1 cellular context compared by ENCODE assay signal in genomic region chr7:138460176-138460648, GRCh38.
TF ChIP-seq lines count a peak whose summit lies in the region.

Gene TRIM24 (plus strand): TSS chr7:138460259. CDS start chr7:138460549, 290 bp downstream.

TF ChIP-seq in HepG2, 621 proteins besides CTCF, POLR2A, EP300 and RAD21 (continued from another document and continues in another):
- TF ChIP-seq TEF (CRISPR knock-in tag; IDR thresholded peaks at IDR 0.05) (no peak), ZNF432 (CRISPR knock-in tag; IDR thresholded peaks at IDR 0.05; ENCODE audit: borderline replicate concordance) (no peak), ZNF282 (IDR thresholded peaks at IDR 0.05; ENCODE audit: partially characterized antibody) (no peak), CENPX (CRISPR knock-in tag; IDR thresholded peaks at IDR 0.05) (no peak), ZNF468 (CRISPR knock-in tag; IDR thresholded peaks at IDR 0.05) (no peak), SRF (IDR thresholded peaks at IDR 0.05; ENCODE audit: low read depth, low read length) (no peak), ZSCAN12 (CRISPR knock-in tag; IDR thresholded peaks at IDR 0.05) (no peak), ZNF749 (CRISPR knock-in tag; IDR thresholded peaks at IDR 0.05; ENCODE audit: borderline replicate concordance) (no peak), BATF2 (CRISPR knock-in tag; IDR thresholded peaks at IDR 0.05) (no peak), ZNF720 (CRISPR knock-in tag; IDR thresholded peaks at IDR 0.05) (no peak), ETV5 (CRISPR knock-in tag; IDR thresholded peaks at IDR 0.05; ENCODE audit: borderline replicate concordance) (peak; percentile 87), PHF20 (CRISPR knock-in tag; IDR thresholded peaks at IDR 0.05) (no peak; the same call in 1 of the 2 replicates), FOXJ3 (CRISPR knock-in tag; IDR thresholded peaks at IDR 0.05; ENCODE audit: borderline replicate concordance) (no peak), ZBTB8A (CRISPR knock-in tag; IDR thresholded peaks at IDR 0.05; ENCODE audit: borderline replicate concordance, low read depth) (no peak), XBP1 (CRISPR knock-in tag; IDR thresholded peaks at IDR 0.05) (no peak), ZSCAN5A (CRISPR knock-in tag; IDR thresholded peaks at IDR 0.05; ENCODE audit: borderline replicate concordance) (no peak), ZC3H4 (CRISPR knock-in tag; IDR thresholded peaks at IDR 0.05; ENCODE audit: borderline replicate concordance) (no peak), ZNF75D (CRISPR knock-in tag; IDR thresholded peaks at IDR 0.05; ENCODE audit: borderline replicate concordance) (no peak), CHD4 (IDR thresholded peaks at IDR 0.05; ENCODE audit: borderline replicate concordance, low read length) (no peak), ZNF652 (CRISPR knock-in tag; IDR thresholded peaks at IDR 0.05; ENCODE audit: borderline replicate concordance, low read depth) (no peak), ZNF30 (CRISPR knock-in tag; IDR thresholded peaks at IDR 0.05) (no peak), ZNF570 (CRISPR knock-in tag; IDR thresholded peaks at IDR 0.05; ENCODE audit: borderline replicate concordance) (0 out of 2 replicates have a peak, but pooled peaks have one; percentile 51), FOXO1 (CRISPR knock-in tag; IDR thresholded peaks at IDR 0.05) (peak; percentile 61; the same call in 1 of the 2 replicates), NR0B2 (CRISPR knock-in tag; IDR thresholded peaks at IDR 0.05) (peak; percentile 72; the same call in 1 of the 2 replicates), TCF12 (IDR thresholded peaks at IDR 0.05) (no peak), TCF12 (CRISPR knock-in tag; IDR thresholded peaks at IDR 0.05) (no peak), ZNF326 (CRISPR knock-in tag; IDR thresholded peaks at IDR 0.05; ENCODE audit: borderline replicate concordance) (no peak), ZNF710 (CRISPR knock-in tag; IDR thresholded peaks at IDR 0.05; ENCODE audit: borderline replicate concordance) (no peak; the same call in 1 of the 2 replicates), GZF1 (CRISPR knock-in tag; IDR thresholded peaks at IDR 0.05) (no peak; the same call in 1 of the 2 replicates), ZNF747 (CRISPR knock-in tag; IDR thresholded peaks at IDR 0.05; ENCODE audit: borderline replicate concordance) (0 out of 2 replicates have a peak, but pooled peaks have one; percentile 6), ZNF709 (CRISPR knock-in tag; IDR thresholded peaks at IDR 0.05) (0 out of 2 replicates have a peak, but pooled peaks have one; percentile 4), HNRNPL (IDR thresholded peaks at IDR 0.05; ENCODE audit: low read depth, low read length) (0 out of 2 replicates have a peak, but pooled peaks have one; percentile 17), ZBTB39 (CRISPR knock-in tag; IDR thresholded peaks at IDR 0.05) (no peak), AGO1 (IDR thresholded peaks at IDR 0.05; ENCODE audit: low read depth, low read length, poor library complexity, severe bottlenecking) (no peak), NCOA5 (CRISPR knock-in tag; IDR thresholded peaks at IDR 0.05) (no peak), ZNF782 (CRISPR knock-in tag; IDR thresholded peaks at IDR 0.05; ENCODE audit: borderline replicate concordance) (peak; percentile 76; the same call in 1 of the 2 replicates), YY1 (IDR thresholded peaks at IDR 0.05; ENCODE audit: insufficient read depth, insufficient replicate concordance, low read depth, low read length) (peak; percentile 47), ZBTB10 (CRISPR knock-in tag; IDR thresholded peaks at IDR 0.05; ENCODE audit: borderline replicate concordance) (no peak), SMYD3 (CRISPR knock-in tag; IDR thresholded peaks at IDR 0.05) (no peak), ATF5 (CRISPR knock-in tag; IDR thresholded peaks at IDR 0.05; ENCODE audit: low read depth) (0 out of 2 replicates have a peak, but pooled peaks have one; percentile 81), ZNF878 (CRISPR knock-in tag; IDR thresholded peaks at IDR 0.05) (no peak), ZNF549 (CRISPR knock-in tag; IDR thresholded peaks at IDR 0.05) (no peak), TARDBP (CRISPR knock-in tag; IDR thresholded peaks at IDR 0.05) (no peak), CREBL2 (CRISPR knock-in tag; IDR thresholded peaks at IDR 0.05; ENCODE audit: borderline replicate concordance) (no peak), REL (CRISPR knock-in tag; conservative IDR thresholded peaks at IDR 0.05) (no peak), ZNF761 (CRISPR knock-in tag; conservative IDR thresholded peaks at IDR 0.05) (0 out of 2 replicates have a peak, but pooled peaks have one; percentile 43), ZNF546 (CRISPR knock-in tag; conservative IDR thresholded peaks at IDR 0.05) (peak; percentile 80), NONO (IDR thresholded peaks at IDR 0.05) (no peak), NONO (CRISPR knock-in tag; conservative IDR thresholded peaks at IDR 0.05) (peak; percentile 69; the same call in 1 of the 2 replicates), ZNF460 (CRISPR knock-in tag; IDR thresholded peaks at IDR 0.05; ENCODE audit: borderline replicate concordance) (no peak), ZNF572 (CRISPR knock-in tag; IDR thresholded peaks at IDR 0.05) (0 out of 2 replicates have a peak, but pooled peaks have one; percentile 33), ZNF598 (CRISPR knock-in tag; IDR thresholded peaks at IDR 0.05; ENCODE audit: borderline replicate concordance) (no peak), ZNF264 (CRISPR knock-in tag; IDR thresholded peaks at IDR 0.05) (no peak), GTF3A (CRISPR knock-in tag; conservative IDR thresholded peaks at IDR 0.05) (no peak; the same call in 1 of the 2 replicates), THRA (CRISPR knock-in tag; IDR thresholded peaks at IDR 0.05; ENCODE audit: borderline replicate concordance) (0 out of 2 replicates have a peak, but pooled peaks have one; percentile 43), GMEB1 (CRISPR knock-in tag; IDR thresholded peaks at IDR 0.05; ENCODE audit: borderline replicate concordance) (no peak), MTF2 (CRISPR knock-in tag; IDR thresholded peaks at IDR 0.05; ENCODE audit: borderline replicate concordance) (no peak), NFYB (CRISPR knock-in tag; IDR thresholded peaks at IDR 0.05) (peak; percentile 49; the same call in 1 of the 2 replicates), IRX3 (CRISPR knock-in tag; IDR thresholded peaks at IDR 0.05; ENCODE audit: borderline replicate concordance, low read depth) (peak; percentile 76; the same call in 1 of the 2 replicates), ZBTB7B (CRISPR knock-in tag; IDR thresholded peaks at IDR 0.05) (no peak), NR3C1 (CRISPR knock-in tag; IDR thresholded peaks at IDR 0.05) (no peak)
